ENCODE assay signal across 7 cellular contexts in the genomic region with DNA sequence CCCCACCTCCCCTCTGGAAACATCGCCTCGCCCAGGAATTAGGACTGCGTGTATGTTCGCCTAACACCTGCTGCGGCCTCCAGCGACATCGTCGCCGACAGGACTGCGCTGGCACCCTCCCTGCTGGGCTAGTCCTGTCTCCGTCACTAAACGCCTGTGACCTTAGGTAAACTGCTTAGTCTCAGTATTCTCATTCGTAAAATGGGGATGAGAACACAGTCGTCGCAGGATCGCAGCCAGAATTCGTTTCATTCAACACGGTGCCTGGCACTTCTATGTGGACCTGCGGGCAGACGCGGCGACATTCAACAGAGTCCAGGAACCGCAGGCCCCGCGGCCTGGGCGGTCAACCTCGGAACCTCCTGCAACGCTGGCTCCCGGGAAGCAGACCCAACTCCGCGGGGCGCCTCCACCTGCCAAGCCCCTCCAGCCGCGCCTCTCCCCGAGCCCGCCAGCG. TPM values are rescaled to one million over a fixed set of nuclear protein-coding genes. Genes with fewer than 3 reads are reported as not detected.
DNase-seq lines count a peak whose midpoint lies in the region; ATAC-seq and TF ChIP-seq lines count a peak whose summit lies in the region.

No MANE protein-coding gene starts in this region.

- H3K4me1 ChIP-seq in SJSA1 (replicated peaks) (peaks cover 17% of the 10 kb centered on the region), colonic mucosa (no peaks in the 10 kb centered on the region), left lung (peaks cover 6 to 22% of the 10 kb centered on the region in 2 donors)

- intact Hi-C loops in colonic mucosa (cut with DNase I): no loop called here
- intact Hi-C loops in left lung (cut with DNase I): no loop called here

- H3K9me3 ChIP-seq in SJSA1 (replicated peaks) (no peaks in the 10 kb centered on the region), colonic mucosa (no peaks in the 10 kb centered on the region), left lung (no peaks in the 10 kb centered on the region)

- H3K9ac ChIP-seq in colonic mucosa (ENCODE audit: low read depth in 2 of 2, low read length in 2 of 2): peak overlapping the region; percentile 73 to 97

- ATAC-seq in GM18511 (IDR thresholded peaks at IDR 0.05; ENCODE audit: unreplicated experiment) (peak; percentile 5), HG02798 (IDR thresholded peaks at IDR 0.05; ENCODE audit: poor library complexity, unreplicated experiment) (peak; percentile 10), left lung (peak; percentile 48)

- TF ChIP-seq CTCF in colonic mucosa (IDR thresholded peaks at IDR 0.05): no peak
- no peak for TF ChIP-seq CTCF in left lung (IDR thresholded peaks at IDR 0.05)

- peak overlapping the region; percentile 93 for H3K4me3 ChIP-seq in SJSA1
- H3K4me3 ChIP-seq in colonic mucosa: peak overlapping the region; percentile 98
- H3K4me3 ChIP-seq in left lung: peak overlapping the region; percentile 85 to 91

- peaks cover 4% of the 10 kb centered on the region for H3K36me3 ChIP-seq in SJSA1
- no peaks in the 10 kb centered on the region for H3K36me3 ChIP-seq in colonic mucosa
- H3K36me3 ChIP-seq in left lung: no peaks in the 10 kb centered on the region

- H3K27ac ChIP-seq in SJSA1: peak overlapping the region; percentile 68
- peak overlapping the region; percentile 87 for H3K27ac ChIP-seq in colonic mucosa
- peak overlapping the region; percentile 87 to 96 for H3K27ac ChIP-seq in left lung

- H3K27me3 ChIP-seq in SJSA1 (replicated peaks) (no peaks in the 10 kb centered on the region), colonic mucosa (no peaks in the 10 kb centered on the region), left lung (no peaks in the 10 kb centered on the region)

- no peak for DNase-seq in SJSA1 (ENCODE audit: low read depth in 1 of 2, low spot score in 2 of 2)
- DNase-seq in colonic mucosa: peak; percentile 61
- peak; percentile 43 to 88 for DNase-seq in left lung
- DNase-seq in stimulated activated CD4-positive, alpha-beta T cell treated with anti-CD3 and anti-CD28 coated beads, Interleukin-4, amount 100 ng/mL, for 24 hours: peak; percentile 15
- DNase-seq in dedifferentiated amniotic fluid mesenchymal stem cell (ENCODE audit: extremely low spot score): no peak

RNA-seq across cellular contexts. Expression of gene CRYL1, which starts 0.5 kb away (rescaled TPM):
- 7.1 and 13.2 TPM in 2 replicates for total RNA-seq in SJSA1 (2014; rRNA removed; shearing (Covaris generic))
- total RNA-seq in colonic mucosa (100 to 1,000 TPM in 1 of 2 donors, 10 to 100 TPM in 1; 64.6 to 144 TPM), left lung (10 to 100 TPM; 15.5 to 31.8 TPM)

RNA-seq across cellular contexts. Expression of gene IFT88, which starts 41.8 kb away (rescaled TPM):
- total RNA-seq in SJSA1 (2014; rRNA removed; shearing (Covaris generic)): 7.5 and 9.2 TPM in 2 replicates
- total RNA-seq in colonic mucosa (10 to 100 TPM; 11.8 to 12.0 TPM), left lung (10 to 100 TPM; 13.5 to 17.5 TPM)

Comparison
In these comparisons a context has a peak if more than half of its experiments do, and no peak if none do; other contexts are left out.
1. DNase-seq: peak in colonic mucosa (single experiment), left lung (2 of 2) and stimulated activated CD4-positive, alpha-beta T cell treated with anti-CD3 and anti-CD28 coated beads, Interleukin-4, amount 100 ng/mL, for 24 hours (single experiment); none in SJSA1 (0 of 2) and dedifferentiated amniotic fluid mesenchymal stem cell (single experiment).
2. Peak in every context shown above with its lines, with median percentiles within 50 percentile points of each other: ATAC-seq, H3K27ac ChIP-seq and H3K4me3 ChIP-seq.